ENCODE assay signal across 9 cellular contexts in the genomic region with DNA sequence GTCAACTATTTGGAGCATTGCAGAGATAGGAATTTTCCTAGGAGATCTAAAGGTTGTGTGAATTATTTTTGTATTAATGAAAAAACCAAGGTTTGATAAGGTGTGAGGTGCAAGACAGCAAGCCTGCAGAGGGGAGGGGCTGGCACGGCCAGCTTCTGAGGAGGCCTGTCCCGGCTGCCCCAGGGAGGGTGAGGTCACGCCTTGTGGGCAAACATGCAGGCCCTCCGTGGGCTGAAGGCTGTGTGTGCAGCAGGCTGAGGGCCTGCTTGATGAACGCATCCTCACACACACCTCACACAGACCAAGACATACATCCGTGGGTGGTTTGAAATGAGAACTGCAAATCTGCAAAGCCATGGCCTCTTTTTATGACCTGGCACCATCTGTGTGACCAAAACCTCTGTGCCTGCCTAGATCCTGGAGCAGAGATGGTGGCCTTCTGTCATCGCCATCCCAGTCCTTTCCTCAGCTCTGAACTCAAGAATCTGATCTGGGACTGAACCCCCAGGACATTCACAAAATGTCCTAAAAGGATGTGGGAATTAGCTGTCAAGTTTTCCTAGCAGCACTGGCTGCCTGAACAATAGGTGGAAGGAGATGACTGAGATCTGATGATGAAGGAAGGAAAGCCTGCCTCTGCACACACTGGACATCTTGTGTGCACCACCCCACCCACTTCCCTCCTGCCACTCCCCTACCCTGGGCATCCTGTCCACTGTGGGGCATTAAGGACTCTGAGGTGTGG.
DNase-seq lines count a peak whose midpoint lies in the region; ATAC-seq and TF ChIP-seq lines count a peak whose summit lies in the region.
"Had no signal": no experiment of that assay in that cellular context is flagged by ENCODE, and none has a peak within 500 bp of the region (broad histone marks: within the 10 kb centered on the region; RNA-seq: fewer than 3 reads in every experiment).

No MANE protein-coding gene starts in this region.

- POLR2A ChIA-PET in T-cell (lab: Charles Lee), result no interaction called here

- H3K27me3 Mint-ChIP-seq in T-cell, result no peaks in the 10 kb centered on the region
- H3K27me3 Mint-ChIP-seq in natural killer cell (ENCODE audit: low read depth in 2 of 2), result no peaks in the 10 kb centered on the region
- peaks cover 0 to 9% (median 2%) of the 10 kb centered on the region in 3 donors for H3K27me3 Mint-ChIP-seq in CD14-positive monocyte (ENCODE audit: low read depth in 3 of 3)

- H3K36me3 Mint-ChIP-seq in T-cell (no peaks in the 10 kb centered on the region), natural killer cell (no peaks in the 10 kb centered on the region), CD14-positive monocyte (no peaks in the 10 kb centered on the region)

- ATAC-seq in T-cell (replicated peaks in 1 of 4) (no peak), esophagus mucosa (peak; percentile 75), natural killer cell (peak; percentile 40 to 48 (median 46))

- DNase-seq in CD1c-positive myeloid dendritic cell (ENCODE audit: extremely low spot score), result peak; percentile 4
- no peak for DNase-seq in T-cell
- no peak for DNase-seq in natural killer cell
- DNase-seq in CD14-positive monocyte (ENCODE audit: low spot score), result no peak
- DNase-seq in GOT3 (lab: John Stamatoyannopoulos, UW), result no peak
- no peak for DNase-seq in NCI-H187 treated with DMSO at 0.1 percent for 48 hours (lab: John Stamatoyannopoulos, UW)
- no peak for DNase-seq in GM10266 (ENCODE audit: extremely low spot score)
- DNase-seq: MG63 had no signal

- intact Hi-C loops in natural killer cell (cut with micrococcal nuclease), result loop anchor here (1.0 to 10.0 kb wide), 2 partner anchors 341 to 420 kb away; no protein-coding TSS in a partner anchor
- intact Hi-C loops in CD14-positive monocyte (cut with micrococcal nuclease), result no loop called here

- TF ChIP-seq CTCF in natural killer cell (IDR thresholded peaks at IDR 0.05) (no peak), CD14-positive monocyte (IDR thresholded peaks at IDR 0.05) (no peak), GM10266 (IDR thresholded peaks at IDR 0.05; ENCODE audit: control insufficient read depth, insufficient read depth, low read depth, missing control alignments) (no peak)

- H3K27ac Mint-ChIP-seq in T-cell, result peak overlapping the region; percentile 58 to 77
- peak overlapping the region in 1 of 2 donors; percentile 30 for H3K27ac Mint-ChIP-seq in natural killer cell
- no peak overlapping the region for H3K27ac Mint-ChIP-seq in CD14-positive monocyte

- no peak overlapping the region for H3K4me3 Mint-ChIP-seq in T-cell
- H3K4me3 Mint-ChIP-seq in natural killer cell, result no peak overlapping the region
- peak overlapping the region in 1 of 2 donors; percentile 31 for H3K4me3 Mint-ChIP-seq in CD14-positive monocyte

- H3K4me1 Mint-ChIP-seq in T-cell, result peaks cover 50 to 83% (median 64%) of the 10 kb centered on the region in 3 donors
- peaks cover 43 to 54% of the 10 kb centered on the region in 2 donors for H3K4me1 Mint-ChIP-seq in natural killer cell
- H3K4me1 Mint-ChIP-seq in CD14-positive monocyte, result peaks cover 28% of the 10 kb centered on the region

- H3K9me3 Mint-ChIP-seq in T-cell, result no peaks in the 10 kb centered on the region
- H3K9me3 Mint-ChIP-seq in natural killer cell, result no peaks in the 10 kb centered on the region
- H3K9me3 Mint-ChIP-seq in CD14-positive monocyte, result no peaks in the 10 kb centered on the region

- CTCF ChIA-PET in T-cell (lab: Charles Lee), result interaction anchor here in 1 of 2 donors (1.1 kb wide), 1 partner anchor 75 kb away, joined by 3 read pairs; no protein-coding TSS in a partner anchor

Comparison
In these comparisons a context has a peak if more than half of its experiments do, and no peak if none do; other contexts are left out.
1. ATAC-seq: peak in esophagus mucosa (single experiment) and natural killer cell (3 of 3); none in T-cell (0 of 4).
2. H3K27ac Mint-ChIP-seq: peak in T-cell (2 of 2); none in CD14-positive monocyte (0 of 7).